Comparison of ENCODE assay signal across 1 cellular context in the genomic region with DNA sequence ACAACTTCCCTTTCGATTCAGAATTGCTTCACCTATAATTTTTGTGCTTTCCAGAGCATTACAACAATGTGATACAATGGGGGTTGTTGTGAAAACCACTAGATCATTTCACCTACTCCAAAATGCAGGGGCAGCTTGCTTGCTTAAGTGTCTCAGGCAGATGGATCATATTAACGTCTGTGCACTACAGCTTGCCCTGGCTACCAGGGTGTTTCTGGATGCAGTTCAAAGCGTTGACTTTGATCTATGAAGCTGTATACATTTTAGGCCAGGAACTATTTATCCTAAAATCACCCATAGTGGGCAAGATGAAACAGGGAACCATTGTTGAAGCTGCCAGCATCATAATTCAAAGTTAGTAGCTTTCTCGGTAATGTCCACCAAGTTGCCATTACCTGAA.
A peak's percentile ranks its signal among the peaks of the same experiment; 100 is the strongest.
TF ChIP-seq lines count a peak whose summit lies in the region.

No MANE protein-coding gene starts in this region.

TF ChIP-seq in Ishikawa, 13 proteins besides CTCF, POLR2A, EP300 and RAD21 (continued from another document):
- TF ChIP-seq TAF1 (IDR thresholded peaks at IDR 0.05; ENCODE audit: low read depth) (no peak), TEAD4 (IDR thresholded peaks at IDR 0.05) (peak; percentile 90), EGR1 (IDR thresholded peaks at IDR 0.05) (no peak), CEBPB (IDR thresholded peaks at IDR 0.05) (peak; percentile 86)
